In the genomic region with DNA sequence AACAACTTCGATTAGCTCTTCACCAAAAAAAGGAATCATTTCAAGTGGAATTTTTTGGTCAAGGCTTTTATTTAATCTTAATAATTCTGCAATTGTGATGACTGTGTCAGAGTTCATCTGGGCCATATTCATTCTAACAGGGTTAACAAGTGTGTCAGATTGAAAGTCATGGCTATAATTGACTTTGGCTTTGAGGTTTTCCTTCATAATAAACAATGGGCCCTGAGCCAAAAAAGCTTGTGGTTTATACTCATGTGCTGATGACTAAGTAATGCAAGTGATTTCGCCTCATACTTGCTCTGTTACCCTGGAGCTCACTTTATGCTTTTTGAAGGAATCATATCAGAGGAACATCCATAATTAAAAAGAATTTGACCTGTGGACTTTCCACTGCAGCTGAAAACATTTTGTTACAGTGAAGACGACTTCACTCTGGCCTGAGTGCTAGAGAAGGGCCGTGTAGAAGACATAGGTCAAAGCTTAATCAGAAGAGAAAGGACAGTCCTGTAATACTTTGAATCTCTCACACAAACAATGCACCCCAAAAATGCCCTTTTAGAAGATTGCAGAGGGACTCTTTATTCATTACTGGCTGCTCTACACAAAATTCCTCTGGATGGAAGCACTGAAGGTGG, we compare ENCODE assay signal across 8 cellular contexts.
DNase-seq lines count a peak whose midpoint lies in the region; ATAC-seq and TF ChIP-seq lines count a peak whose summit lies in the region.

No MANE protein-coding gene starts in this region.

- H3K4me1 ChIP-seq in naive thymus-derived CD4-positive, alpha-beta T cell (ENCODE audit: control insufficient read depth in 2 of 2, insufficient read depth in 2 of 2, low read length in 2 of 2): no peaks in the 10 kb centered on the region

- H3K27me3 ChIP-seq in naive thymus-derived CD4-positive, alpha-beta T cell (ENCODE audit: control insufficient read depth in 2 of 2, insufficient read depth in 2 of 2, low read length in 2 of 2): no peaks in the 10 kb centered on the region

- H3K4me3 ChIP-seq in astrocyte of the cerebellum (ENCODE audit: low read depth, low read length): no peak overlapping the region
- no peak overlapping the region for H3K4me3 ChIP-seq in naive thymus-derived CD4-positive, alpha-beta T cell (ENCODE audit: low read length)

- no peaks in the 10 kb centered on the region for H3K27me3 Mint-ChIP-seq in activated naive CD4-positive, alpha-beta T cell treated with anti-CD3 and anti-CD28 coated beads, Interleukin-2, amount 10 ng/mL, durations not matched to agents 7 days and 5 days
- H3K27me3 Mint-ChIP-seq in naive thymus-derived CD4-positive, alpha-beta T cell: no peaks in the 10 kb centered on the region

- H3K36me3 Mint-ChIP-seq in activated naive CD4-positive, alpha-beta T cell treated with anti-CD3 and anti-CD28 coated beads, Interleukin-2, amount 50 U/mL, for 72 hours: peaks cover 23 to 27% of the 10 kb centered on the region in 2 donors
- peaks cover 18% of the 10 kb centered on the region for H3K36me3 Mint-ChIP-seq in activated naive CD4-positive, alpha-beta T cell treated with anti-CD3 and anti-CD28 coated beads, Interleukin-2, amount 10 ng/mL, durations not matched to agents 7 days and 5 days
- peaks cover 13 to 78% (median 75%) of the 10 kb centered on the region in 5 donors for H3K36me3 Mint-ChIP-seq in naive thymus-derived CD4-positive, alpha-beta T cell

- H3K27ac ChIP-seq in naive thymus-derived CD4-positive, alpha-beta T cell (ENCODE audit: low read depth, low read length): no peak overlapping the region

- POLR2A ChIA-PET in naive thymus-derived CD4-positive, alpha-beta T cell (lab: Charles Lee): no interaction called here

- peaks cover 0 to 17% (median 0%) of the 10 kb centered on the region in 3 experiments for H3K36me3 ChIP-seq in naive thymus-derived CD4-positive, alpha-beta T cell (ENCODE audit: control insufficient read depth in 2 of 3, insufficient read depth in 3 of 3, low read length in 3 of 3)

- H3K9me3 ChIP-seq in naive thymus-derived CD4-positive, alpha-beta T cell (ENCODE audit: control insufficient read depth in 2 of 3, low read length in 3 of 3): no peaks in the 10 kb centered on the region

- peak in 1 of 2 donors; percentile 52 for DNase-seq in activated naive CD4-positive, alpha-beta T cell treated with anti-CD3 and anti-CD28 coated beads, Interleukin-2, amount 50 U/mL, for 72 hours (ENCODE audit: low spot score in 2 of 2)
- no peak for DNase-seq in activated naive CD4-positive, alpha-beta T cell treated with anti-CD3 and anti-CD28 coated beads, Interleukin-2, amount 10 ng/mL, durations not matched to agents 7 days and 5 days
- DNase-seq in NCI-H2029 (lab: John Stamatoyannopoulos, UW) (peak; percentile 25), astrocyte of the cerebellum (ENCODE audit: low read depth) (peak; percentile 97), NK-92 (lab: John Stamatoyannopoulos, UW; ENCODE audit: unreplicated experiment) (no peak), NCI-H526 (lab: John Stamatoyannopoulos, UW) (no peak)
- no peak for DNase-seq in naive thymus-derived CD4-positive, alpha-beta T cell

- no peak overlapping the region for H3K27ac Mint-ChIP-seq in activated naive CD4-positive, alpha-beta T cell treated with anti-CD3 and anti-CD28 coated beads, Interleukin-2, amount 50 U/mL, for 72 hours
- no peak overlapping the region for H3K27ac Mint-ChIP-seq in activated naive CD4-positive, alpha-beta T cell treated with anti-CD3 and anti-CD28 coated beads, Interleukin-2, amount 10 ng/mL, durations not matched to agents 7 days and 5 days
- peak overlapping the region in 1 of 9 donors; percentile 2 for H3K27ac Mint-ChIP-seq in naive thymus-derived CD4-positive, alpha-beta T cell

- H3K4me1 Mint-ChIP-seq in activated naive CD4-positive, alpha-beta T cell treated with anti-CD3 and anti-CD28 coated beads, Interleukin-2, amount 10 ng/mL, durations not matched to agents 7 days and 5 days: peaks cover 15% of the 10 kb centered on the region
- peaks cover 0 to 24% (median 5%) of the 10 kb centered on the region in 7 donors for H3K4me1 Mint-ChIP-seq in naive thymus-derived CD4-positive, alpha-beta T cell

- no peaks in the 10 kb centered on the region for H3K9me3 Mint-ChIP-seq in activated naive CD4-positive, alpha-beta T cell treated with anti-CD3 and anti-CD28 coated beads, Interleukin-2, amount 50 U/mL, for 72 hours
- no peaks in the 10 kb centered on the region for H3K9me3 Mint-ChIP-seq in activated naive CD4-positive, alpha-beta T cell treated with anti-CD3 and anti-CD28 coated beads, Interleukin-2, amount 10 ng/mL, durations not matched to agents 7 days and 5 days
- H3K9me3 Mint-ChIP-seq in naive thymus-derived CD4-positive, alpha-beta T cell: peaks cover 0 to 12% (median 0%) of the 10 kb centered on the region in 11 donors

- no peak for TF ChIP-seq CTCF in astrocyte of the cerebellum (IDR thresholded peaks at IDR 0.05; ENCODE audit: low read depth, low read length, missing control alignments)

- intact Hi-C loops in naive thymus-derived CD4-positive, alpha-beta T cell (cut with micrococcal nuclease): loop anchor here in 1 of 2 donors (1.0 kb wide), 1 partner anchor 15 kb away; no protein-coding TSS in a partner anchor

- CTCF ChIA-PET in activated naive CD4-positive, alpha-beta T cell treated with anti-CD3 and anti-CD28 coated beads, Interleukin-2, amount 10 ng/mL, durations not matched to agents 7 days and 5 days (lab: Charles Lee): interaction anchor here (0.5 to 2.8 kb wide), 2 partner anchors 14 to 874 kb away, joined by 3 to 16 read pairs; no protein-coding TSS in a partner anchor
- CTCF ChIA-PET in naive thymus-derived CD4-positive, alpha-beta T cell (lab: Charles Lee): interaction anchor here (0.8 kb wide), 1 partner anchor 9 kb away, joined by 3 read pairs; no protein-coding TSS in a partner anchor

- ATAC-seq in activated naive CD4-positive, alpha-beta T cell treated with anti-CD3 and anti-CD28 coated beads, Interleukin-2, amount 50 U/mL, for 72 hours: peak; percentile 63 to 92
- ATAC-seq in HG02798 (IDR thresholded peaks at IDR 0.05; ENCODE audit: poor library complexity, unreplicated experiment): peak; percentile 76
- peak; percentile 62 for ATAC-seq in naive thymus-derived CD4-positive, alpha-beta T cell

- in situ Hi-C loops in astrocyte of the cerebellum (cut with HindIII; ENCODE audit: low sequenced_read_pairs): no loop called here

- no peak overlapping the region for H3K4me3 Mint-ChIP-seq in activated naive CD4-positive, alpha-beta T cell treated with anti-CD3 and anti-CD28 coated beads, Interleukin-2, amount 10 ng/mL, durations not matched to agents 7 days and 5 days
- no peak overlapping the region for H3K4me3 Mint-ChIP-seq in naive thymus-derived CD4-positive, alpha-beta T cell

Comparison
In these comparisons a context has a peak if more than half of its experiments do, and no peak if none do; other contexts are left out.
1. DNase-seq: peak in NCI-H2029 (single experiment) and astrocyte of the cerebellum (single experiment); none in activated naive CD4-positive, alpha-beta T cell treated with anti-CD3 and anti-CD28 coated beads, Interleukin-2, amount 10 ng/mL, durations not matched to agents 7 days and 5 days (single experiment), naive thymus-derived CD4-positive, alpha-beta T cell (0 of 9), NK-92 (single experiment) and NCI-H526 (0 of 2).
2. Peak in every context shown above with its lines, with median percentiles within 50 percentile points of each other: ATAC-seq.